25 cellular contexts compared by ENCODE assay signal in the genomic region with DNA sequence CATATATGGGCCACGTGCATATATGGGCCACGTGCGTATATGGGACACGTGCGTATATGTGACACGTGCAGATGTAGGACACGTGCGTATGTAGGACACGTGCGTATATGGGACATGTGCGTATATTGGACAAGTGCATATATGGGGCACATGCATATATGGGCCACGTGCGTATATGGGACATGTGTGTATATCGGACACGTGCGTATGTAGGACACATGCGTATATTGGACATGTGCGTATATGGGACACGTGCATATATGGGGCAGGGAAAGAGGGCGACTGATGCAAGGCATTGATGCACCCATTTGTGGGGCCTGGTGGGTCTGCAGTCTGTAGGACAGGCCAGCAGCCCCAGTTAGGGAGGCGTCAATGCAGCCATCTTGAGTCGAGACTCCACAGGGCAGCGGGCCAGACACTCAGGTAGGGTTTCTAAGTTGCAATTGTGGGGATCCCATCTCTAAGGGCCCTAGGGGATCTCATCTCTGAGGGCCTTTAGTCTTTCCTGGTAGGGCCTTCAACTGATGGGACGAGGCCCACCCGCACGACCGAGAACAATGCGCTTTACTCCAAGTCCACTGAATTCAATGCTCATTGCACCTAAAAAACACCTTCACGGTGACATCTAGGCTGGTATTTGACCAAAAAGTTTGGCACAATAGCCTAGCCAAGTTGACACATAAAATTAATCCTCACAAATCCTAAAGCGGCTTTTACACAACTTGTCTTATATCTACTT.
"Had no signal": no experiment of that assay in that cellular context is flagged by ENCODE, and none has a peak within 500 bp of the region (broad histone marks: within the 10 kb centered on the region; RNA-seq: fewer than 3 reads in every experiment).

No MANE protein-coding gene starts in this region.

- DNase-seq: dorsolateral prefrontal cortex; effector CD4-positive, alpha-beta T cell; foreskin fibroblast; gastrocnemius medialis; heart left ventricle; kidney; natural killer cell; sigmoid colon; stimulated activated CD4-positive, alpha-beta T cell treated with anti-CD3 and anti-CD28 coated beads, Interleukin-2, amount 100 ng/mL, for 24 hours; stimulated activated CD4-positive, alpha-beta T cell treated with anti-CD3 and anti-CD28 coated beads, Interleukin-4, amount 100 ng/mL, for 24 hours; stimulated activated naive CD4-positive, alpha-beta T cell treated with Interleukin-2 at 50 U/mL for 16 hours; stomach; thyroid gland; upper lobe of left lung had no signal

- H3K9ac ChIP-seq: neural progenitor cell had no signal

- H2AFZ ChIP-seq: hepatocyte had no signal

- H3K27ac Mint-ChIP-seq: memory B cell; natural killer cell; neural progenitor cell; stimulated activated effector memory CD8-positive, alpha-beta T cell treated with anti-CD3 and anti-CD28 coated beads, Interleukin-12 subunit alpha, Interleukin-12 subunit beta, amount 100 ng/mL, for 72 hours had no signal

- H3K9me3 ChIP-seq: gastrocnemius medialis, heart left ventricle, prostate gland, right atrium auricular region, sigmoid colon, stomach, thyroid gland, upper lobe of left lung had no signal

- H3K79me2 ChIP-seq: hepatocyte had no signal

- H3K4me1 Mint-ChIP-seq: memory B cell; stimulated activated effector memory CD8-positive, alpha-beta T cell treated with anti-CD3 and anti-CD28 coated beads, Interleukin-12 subunit alpha, Interleukin-12 subunit beta, amount 100 ng/mL, for 72 hours had no signal

- H3K36me3 ChIP-seq: gastrocnemius medialis, heart left ventricle, neural progenitor cell, prostate gland, right atrium auricular region, sigmoid colon, stomach, thyroid gland, upper lobe of left lung had no signal

- H3K4me3 Mint-ChIP-seq: memory B cell; natural killer cell; stimulated activated effector memory CD8-positive, alpha-beta T cell treated with anti-CD3 and anti-CD28 coated beads, Interleukin-12 subunit alpha, Interleukin-12 subunit beta, amount 100 ng/mL, for 72 hours had no signal

- H3K27me3 ChIP-seq: hepatocyte, neural progenitor cell, right atrium auricular region, thyroid gland, upper lobe of left lung had no signal

- H3K36me3 Mint-ChIP-seq: memory B cell; natural killer cell; neural progenitor cell; stimulated activated effector memory CD8-positive, alpha-beta T cell treated with anti-CD3 and anti-CD28 coated beads, Interleukin-12 subunit alpha, Interleukin-12 subunit beta, amount 100 ng/mL, for 72 hours had no signal

- FAIRE-seq: colon, kidney had no signal

- H3K4me1 ChIP-seq: gastrocnemius medialis, prostate gland, thyroid gland had no signal

- H3K27ac ChIP-seq: dorsolateral prefrontal cortex, epithelial cell of prostate, gastrocnemius medialis, heart left ventricle, hepatocyte, neural progenitor cell, right atrium auricular region, sigmoid colon, stomach, thyroid gland, upper lobe of left lung had no signal

- H3K9me3 Mint-ChIP-seq: memory B cell; natural killer cell; neural progenitor cell; stimulated activated effector memory CD8-positive, alpha-beta T cell treated with anti-CD3 and anti-CD28 coated beads, Interleukin-12 subunit alpha, Interleukin-12 subunit beta, amount 100 ng/mL, for 72 hours had no signal

- H3K4me3 ChIP-seq: dorsolateral prefrontal cortex, gastrocnemius medialis, heart left ventricle, hepatocyte, lung, neural progenitor cell, prostate gland, right atrium auricular region, sigmoid colon, stomach, thyroid gland, upper lobe of left lung had no signal

- ATAC-seq: esophagus mucosa; gastrocnemius medialis; heart left ventricle; left lobe of liver; natural killer cell; stimulated activated effector memory CD8-positive, alpha-beta T cell treated with anti-CD3 and anti-CD28 coated beads, Interleukin-12 subunit alpha, Interleukin-12 subunit beta, amount 100 ng/mL, for 72 hours had no signal
